7 cellular contexts compared by ENCODE assay signal in genomic region chr17:13329421-13329820, GRCh38.
"Had no signal": no experiment of that assay in that cellular context is flagged by ENCODE, and none has a peak within 500 bp of the region (broad histone marks: within the 10 kb centered on the region; RNA-seq: fewer than 3 reads in every experiment).

No MANE protein-coding gene starts in this region.

- H3K9ac ChIP-seq: KMS-11 had no signal

- H3K4me2 ChIP-seq: KMS-11 had no signal

- H3K27ac ChIP-seq: HL-60, KMS-11 had no signal

- H3K4me3 ChIP-seq: K562 had no signal

- DNase-seq: IMR-90, KBM-7, KG1 had no signal

- ATAC-seq: HepG2, K562 had no signal
